Comparison of ENCODE assay signal across 11 cellular contexts in genomic region chr7:132650498-132650897, GRCh38.
A peak's percentile ranks its signal among the peaks of the same experiment; 100 is the strongest.
DNase-seq lines count a peak whose midpoint lies in the region; ATAC-seq and TF ChIP-seq lines count a peak whose summit lies in the region.
"Had no signal": no experiment of that assay in that cellular context is flagged by ENCODE, and none has a peak within 500 bp of the region (broad histone marks: within the 10 kb centered on the region; RNA-seq: fewer than 3 reads in every experiment).

No MANE protein-coding gene starts in this region.

- no TSS peak for BruUV-seq in PC-3 (replicated peaks; lab: Mats Ljungman, UMichigan)

- H3K4me3 Mint-ChIP-seq in activated T-helper 17 cell treated with anti-CD3 and anti-CD28 coated beads, Interleukin-2, amount 50 U/mL, for 72 hours: no peak overlapping the region
- H3K4me3 Mint-ChIP-seq: activated naive CD8-positive, alpha-beta T cell treated with anti-CD3 and anti-CD28 coated beads for 36 hours had no signal

- DNase-seq in COLO829 (ENCODE audit: low spot score): peak; percentile 65
- peak; percentile 81 for DNase-seq in PC-3
- DNase-seq in choroid plexus epithelial cell (ENCODE audit: low read depth): peak; percentile 73
- peak; percentile 86 for DNase-seq in kidney tubule cell (ENCODE audit: low spot score)
- DNase-seq in AML-193 (lab: John Stamatoyannopoulos, UW): no peak
- DNase-seq: activated naive CD8-positive, alpha-beta T cell treated with anti-CD3 and anti-CD28 coated beads for 36 hours; stomach had no signal

- ATAC-seq in PC-3: peak; percentile 71
- no peak for ATAC-seq in activated T-helper 17 cell treated with anti-CD3 and anti-CD28 coated beads, Interleukin-2, amount 50 U/mL, for 72 hours (replicated peaks)
- ATAC-seq in GM21528 (IDR thresholded peaks at IDR 0.05; ENCODE audit: low FRiP score, unreplicated experiment): no peak
- no peak for ATAC-seq in GM21786 (IDR thresholded peaks at IDR 0.05; ENCODE audit: unreplicated experiment)

- H3K9me3 ChIP-seq in PC-3 (ENCODE audit: low read length): no peaks in the 10 kb centered on the region
- H3K9me3 ChIP-seq: stomach had no signal

- 0 out of 2 replicates have a peak, but pooled peaks cover 6% of the 10 kb centered on the region for H3K4me1 ChIP-seq in PC-3 (ENCODE audit: insufficient read depth, low read length)

- POLR2A ChIA-PET in PC-3 (lab: Charles Lee; ENCODE audit: unreplicated experiment): interaction anchor here (0.6 kb wide), 1 partner anchor 398 kb away, joined by 3 read pairs; no protein-coding TSS in a partner anchor

- H3K4me2 ChIP-seq in PC-3 (ENCODE audit: low read length): peak overlapping the region; percentile 24
- H3K4me2 ChIP-seq: KMS-11 had no signal

- H3K79me2 ChIP-seq in PC-3 (ENCODE audit: low read length): no peaks in the 10 kb centered on the region

- TF ChIP-seq CTCF in PC-3 (conservative IDR thresholded peaks at IDR 0.05; ENCODE audit: low read depth, low read length) (no peak), choroid plexus epithelial cell (conservative IDR thresholded peaks at IDR 0.05; ENCODE audit: low read depth, low read length) (no peak)

- no peaks in the 10 kb centered on the region for H3K9me3 Mint-ChIP-seq in activated T-helper 17 cell treated with anti-CD3 and anti-CD28 coated beads, Interleukin-2, amount 50 U/mL, for 72 hours

- H3K27me3 ChIP-seq in PC-3 (ENCODE audit: low read length): no peaks in the 10 kb centered on the region
- H3K27me3 ChIP-seq: stomach had no signal

- H3K9me2 ChIP-seq in PC-3 (replicated peaks; ENCODE audit: low read length): 0 out of 2 replicates have a peak, but pooled peaks cover 4% of the 10 kb centered on the region

- no peaks in the 10 kb centered on the region for H4K20me1 ChIP-seq in PC-3 (ENCODE audit: low read length)

- no peaks in the 10 kb centered on the region for H3F3A ChIP-seq in PC-3 (ENCODE audit: low read length, unreplicated experiment)

- intact Hi-C loops in PC-3 (cut with micrococcal nuclease): no loop called here

- no peak overlapping the region for H3K9ac ChIP-seq in PC-3 (ENCODE audit: low read length)
- H3K9ac ChIP-seq: KMS-11 had no signal

- H3K36me3 ChIP-seq in PC-3 (ENCODE audit: low read depth, low read length): no peaks in the 10 kb centered on the region
- H3K36me3 ChIP-seq: stomach had no signal

- peaks cover 11% of the 10 kb centered on the region for H3K4me1 Mint-ChIP-seq in activated T-helper 17 cell treated with anti-CD3 and anti-CD28 coated beads, Interleukin-2, amount 50 U/mL, for 72 hours

- H3K27ac ChIP-seq in PC-3 (ENCODE audit: low read length): no peak overlapping the region
- H3K27ac ChIP-seq: KMS-11, stomach had no signal

- no peak overlapping the region for H3K4me3 ChIP-seq in PC-3 (ENCODE audit: low read length)
- H3K4me3 ChIP-seq in choroid plexus epithelial cell (ENCODE audit: low read depth, low read length): no peak overlapping the region
- H3K4me3 ChIP-seq: stomach had no signal

- no peaks in the 10 kb centered on the region for H3K36me3 Mint-ChIP-seq in activated T-helper 17 cell treated with anti-CD3 and anti-CD28 coated beads, Interleukin-2, amount 50 U/mL, for 72 hours (ENCODE audit: low read depth)
- H3K36me3 Mint-ChIP-seq: activated naive CD8-positive, alpha-beta T cell treated with anti-CD3 and anti-CD28 coated beads for 36 hours had no signal

- H3K27me3 Mint-ChIP-seq in activated T-helper 17 cell treated with anti-CD3 and anti-CD28 coated beads, Interleukin-2, amount 50 U/mL, for 72 hours: no peaks in the 10 kb centered on the region
- H3K27me3 Mint-ChIP-seq: activated naive CD8-positive, alpha-beta T cell treated with anti-CD3 and anti-CD28 coated beads for 36 hours had no signal

- H2AFZ ChIP-seq in PC-3 (ENCODE audit: low read length): no peak overlapping the region

- H3K27ac Mint-ChIP-seq in activated T-helper 17 cell treated with anti-CD3 and anti-CD28 coated beads, Interleukin-2, amount 50 U/mL, for 72 hours: no peak overlapping the region
- H3K27ac Mint-ChIP-seq: activated naive CD8-positive, alpha-beta T cell treated with anti-CD3 and anti-CD28 coated beads for 36 hours had no signal

- CTCF ChIA-PET in PC-3 (lab: Charles Lee): no interaction called here

Comparison
In these comparisons a context has a peak if more than half of its experiments do, and no peak if none do; other contexts are left out.
1. DNase-seq: peak in COLO829 (single experiment), PC-3 (single experiment), choroid plexus epithelial cell (single experiment) and kidney tubule cell (single experiment); none in AML-193 (0 of 2).